ENCODE assay signal across 18 cellular contexts in genomic region chr1:44565265-44565750, GRCh38.
DNase-seq lines count a peak whose midpoint lies in the region; ATAC-seq, FAIRE-seq and TF ChIP-seq lines count a peak whose summit lies in the region.
"Had no signal": no experiment of that assay in that cellular context is flagged by ENCODE, and none has a peak within 500 bp of the region (broad histone marks: within the 10 kb centered on the region; RNA-seq: fewer than 3 reads in every experiment).

No MANE protein-coding gene starts in this region.

- H4K8ac ChIP-seq in H1 (ENCODE audit: extremely low read depth, insufficient read depth, low read length): no peak overlapping the region

- no peak overlapping the region for H3K4ac ChIP-seq in H1 (replicated peaks; ENCODE audit: insufficient read length, low read depth, low read length)

- no peak overlapping the region for H3K9ac ChIP-seq in H1 (replicated peaks in 1 of 4; ENCODE audit: extremely low read depth in 1 of 4, low read depth in 3 of 4, low read length in 3 of 4)

- no peak overlapping the region for H3K4me3 ChIP-seq in H7 (ENCODE audit: insufficient read depth, low read depth, low read length)
- H3K4me3 ChIP-seq in WERI-Rb-1 (ENCODE audit: low read depth, low read length): no peak overlapping the region
- no peak overlapping the region for H3K4me3 ChIP-seq in H1 (ENCODE audit: extremely low read depth in 1 of 4, insufficient read depth in 2 of 4, low read depth in 3 of 4, low read length in 4 of 4)

- no peak overlapping the region for H3K18ac ChIP-seq in H1 (ENCODE audit: extremely low read depth, low read length)

- H3K79me2 ChIP-seq in H1 (ENCODE audit: control insufficient read depth in 1 of 2, insufficient read depth in 2 of 2, low read length in 2 of 2): no peaks in the 10 kb centered on the region

- H4K5ac ChIP-seq in H1 (ENCODE audit: insufficient read length, low read depth, low read length): no peak overlapping the region

- no peaks in the 10 kb centered on the region for H3K9me3 ChIP-seq in WERI-Rb-1 (ENCODE audit: severe bottlenecking)
- no peaks in the 10 kb centered on the region for H3K9me3 ChIP-seq in H1 (ENCODE audit: insufficient read depth in 2 of 2, low read depth in 1 of 2, low read length in 1 of 2)

- no peak overlapping the region for H3K23ac ChIP-seq in H1 (ENCODE audit: insufficient read length)

- WGBS in H1 (ENCODE audit: extremely low coverage in 1 of 2, insufficient coverage in 1 of 2, insufficient read length in 1 of 2, insufficient replicate concordance in 2 of 2, low coverage in 1 of 2, low lambda C conversion rate in 2 of 2, missing lambda C conversion rate in 1 of 2), 2 experiments: 54% methylated on average over 4 of the region's 5 CpGs; no CpG with 5 or more reads in 1 of the 2 experiments

- peak overlapping the region; percentile 89 for H2AK5ac ChIP-seq in H1 (ENCODE audit: low read depth, low read length)

- H3K4me2 ChIP-seq in H1 (ENCODE audit: insufficient read depth in 1 of 2, low read depth in 2 of 2, low read length in 2 of 2): no peak overlapping the region

- TF ChIP-seq RAD21 in H1 (IDR thresholded peaks at IDR 0.05 in 1 of 2, conservative IDR thresholded peaks at IDR 0.05 in 1 of 2; ENCODE audit: low read depth in 2 of 2, low read length in 2 of 2): no peak

- no peak for TF ChIP-seq POLR2A in H1 (IDR thresholded peaks at IDR 0.05; ENCODE audit: control extremely low read depth in 1 of 2, low read depth in 2 of 2, low read length in 2 of 2)

- CTCF ChIA-PET in H1 (lab: Charles Lee; ENCODE audit: partially characterized antibody): interaction anchor here (0.9 to 11.1 kb wide), 6 partner anchors 11 to 250 kb away, joined by 3 to 112 read pairs (median 7); no protein-coding TSS in a partner anchor

- H2AFZ ChIP-seq in H1 (ENCODE audit: low read length): no peak overlapping the region

- H3K27me3 ChIP-seq in H7 (ENCODE audit: control insufficient read depth, insufficient read depth, low read length): peaks cover 2% of the 10 kb centered on the region; the same call in 1 of the 2 replicates
- H3K27me3 ChIP-seq in WERI-Rb-1 (ENCODE audit: insufficient read depth, low read depth, severe bottlenecking): no peaks in the 10 kb centered on the region
- H3K27me3 ChIP-seq in H1 (replicated peaks in 1 of 4; ENCODE audit: control insufficient read depth in 3 of 4, extremely low read depth in 1 of 4, insufficient read depth in 3 of 4, low read length in 3 of 4): peaks cover 0 to 15% (median 5%) of the 10 kb centered on the region in 4 experiments; a peak in 4 of 7 replicates

- H3K4me1 ChIP-seq in H1 (replicated peaks in 1 of 4; ENCODE audit: control insufficient read depth in 3 of 4, insufficient read depth in 4 of 4, low read length in 3 of 4): peaks cover 0 to 10% (median 3%) of the 10 kb centered on the region in 4 experiments; a peak in 5 of 7 replicates

- no peaks in the 10 kb centered on the region for H3K36me3 ChIP-seq in H7 (replicated peaks; ENCODE audit: control insufficient read depth, insufficient read depth, low read length)
- H3K36me3 ChIP-seq in WERI-Rb-1: no peaks in the 10 kb centered on the region
- no peaks in the 10 kb centered on the region for H3K36me3 ChIP-seq in H1 (ENCODE audit: control insufficient read depth in 2 of 4, insufficient read depth in 4 of 4, low read length in 3 of 4)

- TF ChIP-seq CTCF in WERI-Rb-1 (IDR thresholded peaks at IDR 0.05; ENCODE audit: low read depth, low read length) (no peak), H1 (IDR thresholded peaks at IDR 0.05; ENCODE audit: control extremely low read depth in 1 of 3, insufficient read depth in 1 of 3, low read depth in 1 of 3, low read length in 3 of 3) (no peak), omental fat pad (IDR thresholded peaks at IDR 0.05) (no peak)

- H2BK20ac ChIP-seq in H1 (ENCODE audit: low read length): no peak overlapping the region

- ATAC-seq in omental fat pad (ENCODE audit: low FRiP score) (no peak), GM19395 (IDR thresholded peaks at IDR 0.05; ENCODE audit: unreplicated experiment) (no peak)

- peak; percentile 62 for DNase-seq in H7
- peak; percentile 37 for DNase-seq in WERI-Rb-1
- DNase-seq in H1 (ENCODE audit: low read depth in 1 of 2, low spot score in 2 of 2): no peak
- no peak for DNase-seq in substantia nigra (lab: John Stamatoyannopoulos, UW)
- no peak for DNase-seq in HK-2 (ENCODE audit: unreplicated experiment)
- DNase-seq in omental fat pad (ENCODE audit: low spot score): no peak
- DNase-seq: C1 segment of cervical spinal cord; CD4-positive, alpha-beta memory T cell; COR-L47; DMS153; DMS79 treated with DMSO at 0.1 percent for 48 hours; EL; IMR-90 had no signal

- H2BK15ac ChIP-seq in H1 (ENCODE audit: low read length): no peak overlapping the region

- POLR2A ChIA-PET in H1 (lab: Charles Lee; ENCODE audit: partially characterized antibody): no interaction called here

- H3K79me1 ChIP-seq in H1 (ENCODE audit: low read depth, low read length): no peaks in the 10 kb centered on the region

- no peak for FAIRE-seq in H1 (lab: Jason Lieb, UNC)
- FAIRE-seq: A204.1, D721Med, G401.6, GM12891 had no signal

- H3K56ac ChIP-seq in H1 (replicated peaks; ENCODE audit: insufficient read length, low read depth, low read length): no peak overlapping the region

- no peak overlapping the region for H2BK12ac ChIP-seq in H1 (ENCODE audit: low read depth, low read length)

- no peak overlapping the region for H2BK120ac ChIP-seq in H1 (replicated peaks; ENCODE audit: low read depth, low read length)

- H2BK5ac ChIP-seq in H1 (ENCODE audit: low read depth, low read length): no peak overlapping the region

- TF ChIP-seq EP300 in H1 (IDR thresholded peaks at IDR 0.05; ENCODE audit: borderline replicate concordance in 1 of 2, low read depth in 2 of 2, low read length in 2 of 2): no peak

- H3K23me2 ChIP-seq in H1 (ENCODE audit: low read depth, low read length): no peaks in the 10 kb centered on the region

- H3K27ac ChIP-seq in WERI-Rb-1 (no peak overlapping the region), H1 (ENCODE audit: low read depth, low read length) (no peak overlapping the region), substantia nigra (ENCODE audit: low read depth, low read length, poor library complexity, severe bottlenecking) (peak overlapping the region; percentile 89)

- H4K91ac ChIP-seq in H1 (replicated peaks; ENCODE audit: insufficient read length, low read length): peak overlapping the region; percentile 20

- H4K20me1 ChIP-seq in H1 (replicated peaks in 1 of 2; ENCODE audit: control insufficient read depth in 1 of 2, insufficient read depth in 2 of 2, low read length in 2 of 2): peaks cover 0 to 2% of the 10 kb centered on the region in 2 experiments

- H3K14ac ChIP-seq in H1 (ENCODE audit: insufficient read length): no peak overlapping the region

TF ChIP-seq in H1, 55 proteins besides CTCF, POLR2A, EP300 and RAD21:
- TF ChIP-seq EZH2 (IDR thresholded peaks at IDR 0.05; ENCODE audit: low read depth, low read length, severe bottlenecking): no peak
- TF ChIP-seq RXRA (IDR thresholded peaks at IDR 0.05; ENCODE audit: insufficient read depth, low read depth, low read length): no peak
- no peak for TF ChIP-seq RBBP5 (IDR thresholded peaks at IDR 0.05; ENCODE audit: borderline replicate concordance, low read depth, low read length)
- no peak for TF ChIP-seq YY1 (IDR thresholded peaks at IDR 0.05; ENCODE audit: low read depth, low read length)

Comparison
In these comparisons a context has a peak if more than half of its experiments do, and no peak if none do; other contexts are left out.
1. DNase-seq: peak in H7 (single experiment) and WERI-Rb-1 (single experiment); none in H1 (0 of 2), substantia nigra (0 of 49), HK-2 (single experiment) and omental fat pad (single experiment).